Comparison of ENCODE assay signal across 12 cellular contexts in genomic region chr6:166624275-166624674, GRCh38. TPM values are rescaled to one million over a fixed set of nuclear protein-coding genes. Genes with fewer than 3 reads are reported as not detected.
DNase-seq lines count a peak whose midpoint lies in the region; ATAC-seq and TF ChIP-seq lines count a peak whose summit lies in the region.
"Had no signal": no experiment of that assay in that cellular context is flagged by ENCODE, and none has a peak within 500 bp of the region (broad histone marks: within the 10 kb centered on the region; RNA-seq: fewer than 3 reads in every experiment).

No MANE protein-coding gene starts in this region.

- peaks cover 7% of the 10 kb centered on the region for H3K27me3 ChIP-seq in suprapubic skin

- WGBS in suprapubic skin: 40% methylated on average over 4 of the region's 4 CpGs

- H3K4me3 ChIP-seq in suprapubic skin: peak overlapping the region; percentile 88

- no peak for TF ChIP-seq CTCF in suprapubic skin (IDR thresholded peaks at IDR 0.05)

- H3K9me3 ChIP-seq in suprapubic skin: no peaks in the 10 kb centered on the region

- DNase-seq in Kasumi-1 (lab: John Stamatoyannopoulos, UW) (peak; percentile 85 to 91), amniotic epithelial cell (ENCODE audit: low read depth) (peak; percentile 95), germinal center (ENCODE audit: low spot score) (peak; percentile 12), suprapubic skin (ENCODE audit: low spot score in 2 of 2) (no peak), NCI-H510A treated with DMSO at 0.1 percent for 48 hours (lab: John Stamatoyannopoulos, UW) (no peak), NCI-H510A (lab: John Stamatoyannopoulos, UW) (no peak)
- no peak for DNase-seq in stimulated activated CD4-positive, alpha-beta T cell treated with anti-CD3 and anti-CD28 coated beads, Interleukin-12 subunit alpha, Interleukin-12 subunit beta, amount 100 ng/mL, for 4 hours
- DNase-seq: activated naive CD4-positive, alpha-beta T cell treated with anti-CD3 and anti-CD28 coated beads for 36 hours; naive B cell; NCI-H69 had no signal

- no peak for TF ChIP-seq POLR2A in suprapubic skin (IDR thresholded peaks at IDR 0.05)

- no peak for TF ChIP-seq EP300 in suprapubic skin (IDR thresholded peaks at IDR 0.05)

- H3K36me3 ChIP-seq in suprapubic skin: no peaks in the 10 kb centered on the region

- peak overlapping the region; percentile 76 for H3K27ac ChIP-seq in suprapubic skin
- H3K27ac ChIP-seq: VCaP had no signal

- H3K4me1 ChIP-seq in suprapubic skin: peaks cover 58% of the 10 kb centered on the region

- ATAC-seq in HG03097 (IDR thresholded peaks at IDR 0.05; ENCODE audit: low FRiP score, unreplicated experiment): no peak

RNA-seq across cellular contexts. Expression of gene RPS6KA2, which starts 2.8 kb away (rescaled TPM):
- total RNA-seq in suprapubic skin: 10 to 100 TPM; 24.2 to 38.5 (median 32.3) TPM

RNA-seq across cellular contexts. Expression of gene RAMACL, which starts 37.8 kb away (rescaled TPM):
- 1 to 10 TPM; 1.0 to 3.6 (median 1.1) TPM for total RNA-seq in suprapubic skin

Comparison
In these comparisons a context has a peak if more than half of its experiments do, and no peak if none do; other contexts are left out.
1. DNase-seq: peak in Kasumi-1 (2 of 2), amniotic epithelial cell (single experiment) and germinal center (single experiment); none in suprapubic skin (0 of 2), stimulated activated CD4-positive, alpha-beta T cell treated with anti-CD3 and anti-CD28 coated beads, Interleukin-12 subunit alpha, Interleukin-12 subunit beta, amount 100 ng/mL, for 4 hours (single experiment), NCI-H510A treated with DMSO at 0.1 percent for 48 hours (single experiment) and NCI-H510A (single experiment).